ENCODE assay signal across 8 cellular contexts in the genomic region with DNA sequence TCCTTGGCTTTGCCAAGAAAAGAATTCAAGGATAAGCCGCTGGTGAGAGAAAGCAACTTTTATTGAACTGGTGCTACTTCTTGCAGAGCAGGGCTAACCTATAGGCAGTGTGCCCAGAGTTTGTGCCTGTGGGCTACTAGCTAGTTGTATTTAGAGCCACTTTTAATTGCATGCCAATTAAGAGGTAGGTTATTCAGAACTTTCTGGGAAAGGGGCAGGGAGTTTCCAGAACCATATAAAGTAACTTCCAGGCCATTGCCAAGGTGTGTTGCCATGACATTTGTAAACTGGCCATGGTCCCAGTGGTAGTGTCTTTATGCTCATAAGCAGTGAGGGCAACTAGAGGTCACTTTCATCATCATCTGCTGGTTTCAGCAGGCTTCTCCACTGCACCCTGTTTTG. TPM values are rescaled to one million over a fixed set of nuclear protein-coding genes. Genes with fewer than 3 reads are reported as not detected.
"Had no signal": no experiment of that assay in that cellular context is flagged by ENCODE, and none has a peak within 500 bp of the region (broad histone marks: within the 10 kb centered on the region; RNA-seq: fewer than 3 reads in every experiment).

No MANE protein-coding gene starts in this region.

RNA-seq across cellular contexts. Expression of a gene that starts 50.2 kb away (rescaled TPM):
- total RNA-seq: cardiac muscle cell, osteocyte, right atrium auricular region, Right ventricle myocardium superior had no signal
- polyA plus RNA-seq: cardiac muscle cell, heart left ventricle, keratinocyte, SK-N-SH, urinary bladder had no signal
